Comparison of ENCODE assay signal across 9 cellular contexts in the genomic region with DNA sequence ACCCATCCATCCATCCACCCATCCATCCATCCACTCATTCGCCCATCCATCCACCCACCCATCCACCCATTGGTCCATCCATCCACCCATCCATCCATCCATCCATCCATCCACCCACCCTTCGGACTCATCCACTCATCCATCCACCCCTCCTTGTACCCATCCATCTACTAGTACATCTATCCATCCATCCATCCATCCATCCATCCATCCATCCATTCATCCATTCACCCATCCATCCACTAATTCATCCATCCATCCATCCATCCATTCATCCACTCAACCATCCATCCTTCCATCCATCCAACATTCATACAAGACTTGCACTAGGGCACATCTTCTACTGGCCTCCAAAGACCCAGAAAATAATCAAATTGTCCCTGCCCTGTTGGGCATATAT. TPM values are rescaled to one million over a fixed set of nuclear protein-coding genes. Genes with fewer than 3 reads are reported as not detected.
"Had no signal": no experiment of that assay in that cellular context is flagged by ENCODE, and none has a peak within 500 bp of the region (broad histone marks: within the 10 kb centered on the region; RNA-seq: fewer than 3 reads in every experiment).

No MANE protein-coding gene starts in this region.

- ATAC-seq: GM23338, HepG2 had no signal

- H3K4me2 ChIP-seq: GM23338 had no signal

- DNase-seq: H9, HCEC 1CT, HFFc6, Kasumi-1, KG1 had no signal

- H2AFZ ChIP-seq: GM23338 had no signal

- FAIRE-seq: H1, H54, HepG2 had no signal

- H3K4me3 ChIP-seq: GM23338 had no signal

RNA-seq across cellular contexts. Expression of a gene that starts 20.0 kb away (rescaled TPM):
- polyA plus RNA-seq: GM23338 had no signal
